Comparison of ENCODE assay signal across 1 cellular context in genomic region chr15:101723874-101724674, GRCh38.
A peak's percentile ranks its signal among the peaks of the same experiment; 100 is the strongest.
TF ChIP-seq lines count a peak whose summit lies in the region.

Gene TARS3 (minus strand): TSS chr15:101724473. CDS start chr15:101724387, 86 bp downstream.

TF ChIP-seq in K562, 482 proteins besides CTCF, POLR2A, EP300 and RAD21 (continued from another document and continues in another):
- TF ChIP-seq FOXM1 (IDR thresholded peaks at IDR 0.05; ENCODE audit: low read depth), result no peak
- TF ChIP-seq FOXM1 (CRISPR knock-in tag; IDR thresholded peaks at IDR 0.05; ENCODE audit: low read depth), result peak; percentile 62; the same call in 1 of the 2 replicates
- TF ChIP-seq HDAC8 (tag; IDR thresholded peaks at IDR 0.05), result peak; percentile 67; the same call in 1 of the 2 replicates
- TF ChIP-seq PTRF (tag; IDR thresholded peaks at IDR 0.05), result no peak
- TF ChIP-seq E2F1 (CRISPR knock-in tag; IDR thresholded peaks at IDR 0.05), result no peak
- TF ChIP-seq KAT7 (CRISPR knock-in tag; IDR thresholded peaks at IDR 0.05; ENCODE audit: borderline replicate concordance), result 0 out of 2 replicates have a peak, but pooled peaks have one; percentile 66
- TF ChIP-seq ZNF316 (IDR thresholded peaks at IDR 0.05), result no peak
- TF ChIP-seq, protein P1, sequence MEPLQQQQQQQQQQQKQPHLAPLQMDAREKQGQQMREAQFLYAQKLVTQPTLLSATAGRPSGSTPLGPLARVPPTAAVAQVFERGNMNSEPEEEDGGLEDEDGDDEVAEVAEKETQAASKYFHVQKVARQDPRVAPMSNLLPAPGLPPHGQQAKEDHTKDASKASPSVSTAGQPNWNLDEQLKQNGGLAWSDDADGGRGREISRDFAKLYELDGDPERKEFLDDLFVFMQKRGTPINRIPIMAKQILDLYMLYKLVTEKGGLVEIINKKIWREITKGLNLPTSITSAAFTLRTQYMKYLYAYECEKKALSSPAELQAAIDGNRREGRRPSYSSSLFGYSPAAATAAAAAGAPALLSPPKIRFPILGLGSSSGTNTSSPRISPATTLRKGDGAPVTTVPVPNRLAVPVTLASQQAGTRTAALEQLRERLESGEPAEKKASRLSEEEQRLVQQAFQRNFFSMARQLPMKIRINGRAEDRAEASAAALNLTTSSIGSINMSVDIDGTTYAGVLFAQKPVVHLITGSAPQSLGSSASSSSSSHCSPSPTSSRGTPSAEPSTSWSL (CRISPR knock-in tag; IDR thresholded peaks at IDR 0.05; ENCODE audit: borderline replicate concordance), result no peak
- TF ChIP-seq ZNF124 (CRISPR knock-in tag; IDR thresholded peaks at IDR 0.05), result no peak
- TF ChIP-seq SMARCE1 (IDR thresholded peaks at IDR 0.05), result no peak
- TF ChIP-seq ZEB2 (IDR thresholded peaks at IDR 0.05), result peak; percentile 56; the same call in 1 of the 2 replicates
- TF ChIP-seq HDAC2 (IDR thresholded peaks at IDR 0.05), result no peak
- 0 out of 2 replicates have a peak, but pooled peaks have one; percentile 79 for TF ChIP-seq ZFPM2 (CRISPR knock-in tag; IDR thresholded peaks at IDR 0.05)
- TF ChIP-seq CREM (IDR thresholded peaks at IDR 0.05; ENCODE audit: low read depth), result peak; percentile 40
- TF ChIP-seq ZNF140 (CRISPR knock-in tag; IDR thresholded peaks at IDR 0.05), result no peak
- peak; percentile 82 for TF ChIP-seq ZNF282 (CRISPR knock-in tag; IDR thresholded peaks at IDR 0.05)
- no peak for TF ChIP-seq ZNF184 (CRISPR knock-in tag; IDR thresholded peaks at IDR 0.05)
- no peak for TF ChIP-seq ZHX1 (conservative IDR thresholded peaks at IDR 0.05; ENCODE audit: low read length)
- no peak for TF ChIP-seq POU5F1 (IDR thresholded peaks at IDR 0.05; ENCODE audit: borderline replicate concordance, low read depth, low read length, partially characterized antibody)
- peak; percentile 79 for TF ChIP-seq HMGXB4 (CRISPR knock-in tag; IDR thresholded peaks at IDR 0.05)
- TF ChIP-seq ZNF431 (CRISPR knock-in tag; IDR thresholded peaks at IDR 0.05), result peak; percentile 94
- TF ChIP-seq, protein P2, sequence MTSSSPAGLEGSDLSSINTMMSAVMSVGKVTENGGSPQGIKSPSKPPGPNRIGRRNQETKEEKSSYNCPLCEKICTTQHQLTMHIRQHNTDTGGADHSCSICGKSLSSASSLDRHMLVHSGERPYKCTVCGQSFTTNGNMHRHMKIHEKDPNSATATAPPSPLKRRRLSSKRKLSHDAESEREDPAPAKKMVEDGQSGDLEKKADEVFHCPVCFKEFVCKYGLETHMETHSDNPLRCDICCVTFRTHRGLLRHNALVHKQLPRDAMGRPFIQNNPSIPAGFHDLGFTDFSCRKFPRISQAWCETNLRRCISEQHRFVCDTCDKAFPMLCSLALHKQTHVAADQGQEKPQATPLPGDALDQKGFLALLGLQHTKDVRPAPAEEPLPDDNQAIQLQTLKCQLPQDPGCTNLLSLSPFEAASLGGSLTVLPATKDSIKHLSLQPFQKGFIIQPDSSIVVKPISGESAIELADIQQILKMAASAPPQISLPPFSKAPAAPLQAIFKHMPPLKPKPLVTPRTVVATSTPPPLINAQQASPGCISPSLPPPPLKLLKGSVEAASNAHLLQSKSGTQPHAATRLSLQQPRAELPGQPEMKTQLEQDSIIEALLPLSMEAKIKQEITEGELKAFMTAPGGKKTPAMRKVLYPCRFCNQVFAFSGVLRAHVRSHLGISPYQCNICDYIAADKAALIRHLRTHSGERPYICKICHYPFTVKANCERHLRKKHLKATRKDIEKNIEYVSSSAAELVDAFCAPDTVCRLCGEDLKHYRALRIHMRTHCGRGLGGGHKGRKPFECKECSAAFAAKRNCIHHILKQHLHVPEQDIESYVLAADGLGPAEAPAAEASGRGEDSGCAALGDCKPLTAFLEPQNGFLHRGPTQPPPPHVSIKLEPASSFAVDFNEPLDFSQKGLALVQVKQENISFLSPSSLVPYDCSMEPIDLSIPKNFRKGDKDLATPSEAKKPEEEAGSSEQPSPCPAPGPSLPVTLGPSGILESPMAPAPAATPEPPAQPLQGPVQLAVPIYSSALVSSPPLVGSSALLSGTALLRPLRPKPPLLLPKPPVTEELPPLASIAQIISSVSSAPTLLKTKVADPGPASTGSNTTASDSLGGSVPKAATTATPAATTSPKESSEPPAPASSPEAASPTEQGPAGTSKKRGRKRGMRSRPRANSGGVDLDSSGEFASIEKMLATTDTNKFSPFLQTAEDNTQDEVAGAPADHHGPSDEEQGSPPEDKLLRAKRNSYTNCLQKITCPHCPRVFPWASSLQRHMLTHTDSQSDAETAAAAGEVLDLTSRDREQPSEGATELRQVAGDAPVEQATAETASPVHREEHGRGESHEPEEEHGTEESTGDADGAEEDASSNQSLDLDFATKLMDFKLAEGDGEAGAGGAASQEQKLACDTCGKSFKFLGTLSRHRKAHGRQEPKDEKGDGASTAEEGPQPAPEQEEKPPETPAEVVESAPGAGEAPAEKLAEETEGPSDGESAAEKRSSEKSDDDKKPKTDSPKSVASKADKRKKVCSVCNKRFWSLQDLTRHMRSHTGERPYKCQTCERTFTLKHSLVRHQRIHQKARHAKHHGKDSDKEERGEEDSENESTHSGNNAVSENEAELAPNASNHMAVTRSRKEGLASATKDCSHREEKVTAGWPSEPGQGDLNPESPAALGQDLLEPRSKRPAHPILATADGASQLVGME (CRISPR knock-in tag; IDR thresholded peaks at IDR 0.05), result 0 out of 2 replicates have a peak, but pooled peaks have one; percentile 15
- peak; percentile 31; the same call in 1 of the 2 replicates for TF ChIP-seq JUN (IDR thresholded peaks at IDR 0.05; ENCODE audit: borderline replicate concordance, low read depth, low read length)
- peak; percentile 89; the same call in 1 of the 2 replicates for TF ChIP-seq JUN (CRISPR knock-in tag; IDR thresholded peaks at IDR 0.05; ENCODE audit: borderline replicate concordance)
- TF ChIP-seq, protein P3, sequence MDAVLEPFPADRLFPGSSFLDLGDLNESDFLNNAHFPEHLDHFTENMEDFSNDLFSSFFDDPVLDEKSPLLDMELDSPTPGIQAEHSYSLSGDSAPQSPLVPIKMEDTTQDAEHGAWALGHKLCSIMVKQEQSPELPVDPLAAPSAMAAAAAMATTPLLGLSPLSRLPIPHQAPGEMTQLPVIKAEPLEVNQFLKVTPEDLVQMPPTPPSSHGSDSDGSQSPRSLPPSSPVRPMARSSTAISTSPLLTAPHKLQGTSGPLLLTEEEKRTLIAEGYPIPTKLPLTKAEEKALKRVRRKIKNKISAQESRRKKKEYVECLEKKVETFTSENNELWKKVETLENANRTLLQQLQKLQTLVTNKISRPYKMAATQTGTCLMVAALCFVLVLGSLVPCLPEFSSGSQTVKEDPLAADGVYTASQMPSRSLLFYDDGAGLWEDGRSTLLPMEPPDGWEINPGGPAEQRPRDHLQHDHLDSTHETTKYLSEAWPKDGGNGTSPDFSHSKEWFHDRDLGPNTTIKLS (IDR thresholded peaks at IDR 0.05; ENCODE audit: borderline replicate concordance, low read depth), result peak; percentile 82
- no peak for TF ChIP-seq NFE2 (IDR thresholded peaks at IDR 0.05; ENCODE audit: low read depth)
- peak in 1 of 2 experiments; percentile 78; a peak in 2 of 4 replicates for TF ChIP-seq MNT (conservative IDR thresholded peaks at IDR 0.05)
- TF ChIP-seq, protein P4, sequence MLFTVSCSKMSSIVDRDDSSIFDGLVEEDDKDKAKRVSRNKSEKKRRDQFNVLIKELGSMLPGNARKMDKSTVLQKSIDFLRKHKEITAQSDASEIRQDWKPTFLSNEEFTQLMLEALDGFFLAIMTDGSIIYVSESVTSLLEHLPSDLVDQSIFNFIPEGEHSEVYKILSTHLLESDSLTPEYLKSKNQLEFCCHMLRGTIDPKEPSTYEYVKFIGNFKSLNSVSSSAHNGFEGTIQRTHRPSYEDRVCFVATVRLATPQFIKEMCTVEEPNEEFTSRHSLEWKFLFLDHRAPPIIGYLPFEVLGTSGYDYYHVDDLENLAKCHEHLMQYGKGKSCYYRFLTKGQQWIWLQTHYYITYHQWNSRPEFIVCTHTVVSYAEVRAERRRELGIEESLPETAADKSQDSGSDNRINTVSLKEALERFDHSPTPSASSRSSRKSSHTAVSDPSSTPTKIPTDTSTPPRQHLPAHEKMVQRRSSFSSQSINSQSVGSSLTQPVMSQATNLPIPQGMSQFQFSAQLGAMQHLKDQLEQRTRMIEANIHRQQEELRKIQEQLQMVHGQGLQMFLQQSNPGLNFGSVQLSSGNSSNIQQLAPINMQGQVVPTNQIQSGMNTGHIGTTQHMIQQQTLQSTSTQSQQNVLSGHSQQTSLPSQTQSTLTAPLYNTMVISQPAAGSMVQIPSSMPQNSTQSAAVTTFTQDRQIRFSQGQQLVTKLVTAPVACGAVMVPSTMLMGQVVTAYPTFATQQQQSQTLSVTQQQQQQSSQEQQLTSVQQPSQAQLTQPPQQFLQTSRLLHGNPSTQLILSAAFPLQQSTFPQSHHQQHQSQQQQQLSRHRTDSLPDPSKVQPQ (CRISPR knock-in tag; IDR thresholded peaks at IDR 0.05; ENCODE audit: borderline replicate concordance), result no peak
- no peak for TF ChIP-seq ETV6 (IDR thresholded peaks at IDR 0.05; ENCODE audit: borderline replicate concordance in 1 of 2, low read depth in 2 of 2, low read length in 1 of 2)
- TF ChIP-seq ETV6 (CRISPR knock-in tag; IDR thresholded peaks at IDR 0.05; ENCODE audit: borderline replicate concordance), result no peak
- no peak for TF ChIP-seq HMG20A (CRISPR knock-in tag; conservative IDR thresholded peaks at IDR 0.05)
- TF ChIP-seq TBP (optimal IDR thresholded peaks at IDR 0.05; ENCODE audit: low read depth, low read length), result peak; percentile 67
- TF ChIP-seq, protein P5, sequence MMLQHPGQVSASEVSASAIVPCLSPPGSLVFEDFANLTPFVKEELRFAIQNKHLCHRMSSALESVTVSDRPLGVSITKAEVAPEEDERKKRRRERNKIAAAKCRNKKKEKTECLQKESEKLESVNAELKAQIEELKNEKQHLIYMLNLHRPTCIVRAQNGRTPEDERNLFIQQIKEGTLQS (IDR thresholded peaks at IDR 0.05), result no peak
- TF ChIP-seq, protein P5 (CRISPR knock-in tag; conservative IDR thresholded peaks at IDR 0.05), result no peak
- TF ChIP-seq STAT5A (IDR thresholded peaks at IDR 0.05; ENCODE audit: borderline replicate concordance, low read length), result no peak
- TF ChIP-seq POLR2AphosphoS2 (IDR thresholded peaks at IDR 0.05; ENCODE audit: low read length), result no peak
- TF ChIP-seq TOE1 (IDR thresholded peaks at IDR 0.05; ENCODE audit: borderline replicate concordance), result no peak
- peak; percentile 71; the same call in 1 of the 2 replicates for TF ChIP-seq TOE1 (CRISPR knock-in tag; IDR thresholded peaks at IDR 0.05; ENCODE audit: borderline replicate concordance, low read depth)
- TF ChIP-seq ZNF311 (CRISPR knock-in tag; IDR thresholded peaks at IDR 0.05), result no peak
- peak; percentile 69 for TF ChIP-seq GABPB1 (CRISPR knock-in tag; IDR thresholded peaks at IDR 0.05)
- TF ChIP-seq PHF20 (IDR thresholded peaks at IDR 0.05; ENCODE audit: partially characterized antibody), result peak; percentile 53
- TF ChIP-seq FUS (optimal IDR thresholded peaks at IDR 0.05; ENCODE audit: low read depth, low read length), result peak; percentile 79
- no peak for TF ChIP-seq NR4A1 (CRISPR knock-in tag; IDR thresholded peaks at IDR 0.05)
- peak; percentile 76 for TF ChIP-seq NR4A1 (tag; IDR thresholded peaks at IDR 0.05)
- TF ChIP-seq ATF1 (CRISPR knock-in tag; IDR thresholded peaks at IDR 0.05), result no peak; the same call in 1 of the 2 replicates
- peak; percentile 79 for TF ChIP-seq ATF1 (tag; IDR thresholded peaks at IDR 0.05)
